Comparison of ENCODE assay signal across 7 cellular contexts in genomic region chr1:236281286-236282158, GRCh38.
DNase-seq lines count a peak whose midpoint lies in the region; ATAC-seq and TF ChIP-seq lines count a peak whose summit lies in the region.

ERO1B (minus strand) TSS chr1:236281958; CDS start chr1:236281783, 175 bp downstream.

- ATAC-seq in GM18508 (IDR thresholded peaks at IDR 0.05; ENCODE audit: insufficient read depth, unreplicated experiment) (peak; percentile 43), HG02981 (IDR thresholded peaks at IDR 0.05; ENCODE audit: unreplicated experiment) (peak; percentile 78)

- DNase-seq in NCI-H2029 (lab: John Stamatoyannopoulos, UW) (peak; percentile 95), T1000 (lab: John Stamatoyannopoulos, UW) (peak; percentile 91), astrocyte of the spinal cord (ENCODE audit: low read depth, low spot score) (peak; percentile 95), hypothalamus (lab: John Stamatoyannopoulos, UW) (peak; percentile 47 to 99 (median 95)), retinal pigment epithelial cell (ENCODE audit: low read depth) (peak; percentile 76)

- H3K4me3 ChIP-seq in astrocyte of the spinal cord (ENCODE audit: low read depth, low read length) (peak within 1 kb of the TSS; percentile 65), retinal pigment epithelial cell (ENCODE audit: low read length) (peak within 1 kb of the TSS; percentile 78)

- TF ChIP-seq CTCF in astrocyte of the spinal cord (IDR thresholded peaks at IDR 0.05; ENCODE audit: low read depth, low read length) (no peak), retinal pigment epithelial cell (conservative IDR thresholded peaks at IDR 0.05; ENCODE audit: low read depth, low read length) (no peak)

- in situ Hi-C loops in astrocyte of the spinal cord (cut with HindIII; ENCODE audit: low sequenced_read_pairs), result no loop called here

Comparison
In these comparisons a context has a peak if more than half of its experiments do, and no peak if none do; other contexts are left out.
1. Peak in every context shown above with its lines: DNase-seq, ATAC-seq and H3K4me3 ChIP-seq.